14 cellular contexts compared by ENCODE assay signal in the genomic region with DNA sequence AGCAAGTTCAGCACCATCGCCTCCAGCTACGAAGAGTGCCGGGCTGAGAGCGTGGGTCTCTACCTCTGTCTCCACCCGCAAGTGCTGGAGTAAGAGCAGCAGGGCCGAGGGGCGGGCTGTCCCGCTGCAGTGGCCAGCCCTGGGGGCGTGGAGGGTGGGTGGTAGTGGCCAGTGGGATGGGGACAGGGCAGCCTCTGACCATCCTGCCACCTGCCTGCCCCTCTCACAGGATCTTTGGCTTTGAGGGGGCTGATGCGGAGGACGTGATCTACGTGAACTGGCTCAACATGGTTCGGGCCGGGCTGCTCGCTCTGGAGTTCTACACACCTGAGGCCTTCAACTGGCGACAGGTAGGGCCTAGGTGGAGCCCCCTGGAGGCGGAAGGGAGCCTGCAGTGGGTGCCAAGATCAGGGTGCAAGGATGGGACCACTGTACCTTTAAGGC. TPM values are rescaled to one million over a fixed set of nuclear protein-coding genes. Genes with fewer than 3 reads are reported as not detected.
A peak's percentile ranks its signal among the peaks of the same experiment; 100 is the strongest.
DNase-seq lines count a peak whose midpoint lies in the region; ATAC-seq and TF ChIP-seq lines count a peak whose summit lies in the region.
"Had no signal": no experiment of that assay in that cellular context is flagged by ENCODE, and none has a peak within 500 bp of the region (broad histone marks: within the 10 kb centered on the region; RNA-seq: fewer than 3 reads in every experiment).

No MANE protein-coding gene starts in this region.

- in situ Hi-C loops in brain microvascular endothelial cell (cut with HindIII; ENCODE audit: low pct_ligation_motif_present, low sequenced_read_pairs) = no loop called here

- H3K4me3 ChIP-seq in HEK293 (ENCODE audit: low read depth, low read length) (no peak overlapping the region), brain microvascular endothelial cell (ENCODE audit: low read depth, low read length) (no peak overlapping the region)

- no peak overlapping the region for H3K4me3 Mint-ChIP-seq in activated CD8-positive, alpha-beta memory T cell treated with anti-CD3 and anti-CD28 coated beads, Interleukin-2, amount 10 ng/mL, durations not matched to agents 7 days and 5 days
- no peak overlapping the region for H3K4me3 Mint-ChIP-seq in osteocyte (ENCODE audit: unreplicated experiment)
- H3K4me3 Mint-ChIP-seq: activated T-helper 17 cell treated with anti-CD3 and anti-CD28 coated beads, Interleukin-2, amount 50 U/mL, for 72 hours had no signal

- TF ChIP-seq CTCF in HEK293 (tag by site-specific recombination; IDR thresholded peaks at IDR 0.05) = no peak
- peak; percentile 41 for TF ChIP-seq CTCF in brain microvascular endothelial cell (IDR thresholded peaks at IDR 0.05; ENCODE audit: low read depth, low read length, missing control alignments)
- peak; percentile 27 for TF ChIP-seq CTCF in osteocyte (IDR thresholded peaks at IDR 0.05)

- peaks cover 0 to 61% of the 10 kb centered on the region in 2 experiments; a peak in 2 of 3 replicates for H3K36me3 ChIP-seq in HEK293 (ENCODE audit: control insufficient read depth in 2 of 2, insufficient read depth in 1 of 2, low read length in 2 of 2)
- H3K36me3 ChIP-seq in brain microvascular endothelial cell (replicated peaks) = peaks cover 34% of the 10 kb centered on the region

- no peak overlapping the region for H3K27ac Mint-ChIP-seq in activated CD8-positive, alpha-beta memory T cell treated with anti-CD3 and anti-CD28 coated beads, Interleukin-2, amount 10 ng/mL, durations not matched to agents 7 days and 5 days
- H3K27ac Mint-ChIP-seq in osteocyte (ENCODE audit: unreplicated experiment) = no peak overlapping the region
- H3K27ac Mint-ChIP-seq: activated T-helper 17 cell treated with anti-CD3 and anti-CD28 coated beads, Interleukin-2, amount 50 U/mL, for 72 hours had no signal

- POLR2A ChIA-PET in HEK293 (lab: Yijun Ruan, JAX) = no interaction called here

- ATAC-seq in activated CD8-positive, alpha-beta memory T cell treated with anti-CD3 and anti-CD28 coated beads, Interleukin-2, amount 10 ng/mL, durations not matched to agents 7 days and 5 days = peak; percentile 47
- no peak for ATAC-seq in HG02870 (IDR thresholded peaks at IDR 0.05; ENCODE audit: unreplicated experiment)
- ATAC-seq in activated CD4-positive, CD25-positive, alpha-beta regulatory T cell treated with anti-CD3 and anti-CD28 coated beads, Interleukin-2, amount 50 U/mL, for 24 hours = no peak
- ATAC-seq: activated T-helper 17 cell treated with anti-CD3 and anti-CD28 coated beads, Interleukin-2, amount 50 U/mL, for 72 hours had no signal

- H3K27me3 ChIP-seq in brain microvascular endothelial cell (replicated peaks) = no peaks in the 10 kb centered on the region
- H3K27me3 ChIP-seq: BE2C had no signal

- no peaks in the 10 kb centered on the region for H3K4me1 Mint-ChIP-seq in activated CD8-positive, alpha-beta memory T cell treated with anti-CD3 and anti-CD28 coated beads, Interleukin-2, amount 10 ng/mL, durations not matched to agents 7 days and 5 days
- no peaks in the 10 kb centered on the region for H3K4me1 Mint-ChIP-seq in osteocyte (ENCODE audit: unreplicated experiment)
- H3K4me1 Mint-ChIP-seq: activated T-helper 17 cell treated with anti-CD3 and anti-CD28 coated beads, Interleukin-2, amount 50 U/mL, for 72 hours had no signal

- CTCF ChIA-PET in activated CD8-positive, alpha-beta memory T cell treated with anti-CD3 and anti-CD28 coated beads, Interleukin-2, amount 10 ng/mL, durations not matched to agents 7 days and 5 days (lab: Charles Lee) = interaction anchor here (1.1 kb wide), 1 partner anchor 12 kb away, joined by 5 read pairs; no protein-coding TSS in a partner anchor
- CTCF ChIA-PET in HEK293 (lab: Yijun Ruan, JAX) = no interaction called here

- H3K9me3 ChIP-seq in HEK293 (ENCODE audit: control insufficient read depth, insufficient read depth, low read depth, low read length) = no peaks in the 10 kb centered on the region
- H3K9me3 ChIP-seq: BE2C had no signal

- H3K27me3 Mint-ChIP-seq in activated CD8-positive, alpha-beta memory T cell treated with anti-CD3 and anti-CD28 coated beads, Interleukin-2, amount 10 ng/mL, durations not matched to agents 7 days and 5 days = no peaks in the 10 kb centered on the region
- no peaks in the 10 kb centered on the region for H3K27me3 Mint-ChIP-seq in osteocyte (ENCODE audit: unreplicated experiment)
- H3K27me3 Mint-ChIP-seq: activated T-helper 17 cell treated with anti-CD3 and anti-CD28 coated beads, Interleukin-2, amount 50 U/mL, for 72 hours had no signal

- no peak overlapping the region for H3K27ac ChIP-seq in HEK293 (ENCODE audit: extremely low read depth, low read depth, low read length)
- H3K27ac ChIP-seq in brain microvascular endothelial cell = no peak overlapping the region
- H3K27ac ChIP-seq: parathyroid adenoma had no signal

- H3K36me3 Mint-ChIP-seq in activated CD8-positive, alpha-beta memory T cell treated with anti-CD3 and anti-CD28 coated beads, Interleukin-2, amount 10 ng/mL, durations not matched to agents 7 days and 5 days = peaks cover 15% of the 10 kb centered on the region
- peaks cover 14% of the 10 kb centered on the region for H3K36me3 Mint-ChIP-seq in osteocyte (ENCODE audit: unreplicated experiment)

- no peaks in the 10 kb centered on the region for H3K4me1 ChIP-seq in HEK293 (ENCODE audit: control insufficient read depth, insufficient read depth, low read length)
- H3K4me1 ChIP-seq: BE2C, parathyroid adenoma had no signal

- no peaks in the 10 kb centered on the region for H3K9me3 Mint-ChIP-seq in activated CD8-positive, alpha-beta memory T cell treated with anti-CD3 and anti-CD28 coated beads, Interleukin-2, amount 10 ng/mL, durations not matched to agents 7 days and 5 days (ENCODE audit: low read depth)
- no peaks in the 10 kb centered on the region for H3K9me3 Mint-ChIP-seq in osteocyte (ENCODE audit: unreplicated experiment)
- H3K9me3 Mint-ChIP-seq: activated T-helper 17 cell treated with anti-CD3 and anti-CD28 coated beads, Interleukin-2, amount 50 U/mL, for 72 hours had no signal

- DNase-seq in activated CD8-positive, alpha-beta memory T cell treated with anti-CD3 and anti-CD28 coated beads, Interleukin-2, amount 10 ng/mL, durations not matched to agents 7 days and 5 days = no peak
- DNase-seq in activated CD8-positive, alpha-beta memory T cell treated with anti-CD3 and anti-CD28 coated beads, Interleukin-2, amount 50 U/mL, for 4 hours = no peak
- DNase-seq in brain microvascular endothelial cell = no peak
- no peak for DNase-seq in osteocyte (ENCODE audit: extremely low spot score, unreplicated experiment)
- DNase-seq in NCI-H526 treated with DMSO at 0.1 percent for 48 hours (lab: John Stamatoyannopoulos, UW) = no peak
- DNase-seq: activated CD4-positive, CD25-positive, alpha-beta regulatory T cell treated with anti-CD3 and anti-CD28 coated beads, Interleukin-2, amount 50 U/mL, for 72 hours; BE2C; KBM-7; NCI-H187 had no signal

TF ChIP-seq in HEK293, 187 proteins besides CTCF, POLR2A, EP300 and RAD21:
- 0 out of 2 replicates have a peak, but pooled peaks have one; percentile 12 for TF ChIP-seq SCRT1 (tag by site-specific recombination; IDR thresholded peaks at IDR 0.05; ENCODE audit: borderline replicate concordance)
- no peak for TF ChIP-seq ZNF792 (tag by site-specific recombination; IDR thresholded peaks at IDR 0.05)
- TF ChIP-seq, protein P1, sequence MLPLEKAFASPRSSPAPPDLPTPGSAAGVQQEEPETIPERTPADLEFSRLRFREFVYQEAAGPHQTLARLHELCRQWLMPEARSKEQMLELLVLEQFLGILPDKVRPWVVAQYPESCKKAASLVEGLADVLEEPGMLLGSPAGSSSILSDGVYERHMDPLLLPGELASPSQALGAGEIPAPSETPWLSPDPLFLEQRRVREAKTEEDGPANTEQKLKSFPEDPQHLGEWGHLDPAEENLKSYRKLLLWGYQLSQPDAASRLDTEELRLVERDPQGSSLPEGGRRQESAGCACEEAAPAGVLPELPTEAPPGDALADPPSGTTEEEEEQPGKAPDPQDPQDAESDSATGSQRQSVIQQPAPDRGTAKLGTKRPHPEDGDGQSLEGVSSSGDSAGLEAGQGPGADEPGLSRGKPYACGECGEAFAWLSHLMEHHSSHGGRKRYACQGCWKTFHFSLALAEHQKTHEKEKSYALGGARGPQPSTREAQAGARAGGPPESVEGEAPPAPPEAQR (tag by site-specific recombination; IDR thresholded peaks at IDR 0.05) = no peak
- no peak for TF ChIP-seq GLIS2 (tag by site-specific recombination; IDR thresholded peaks at IDR 0.05)
- no peak for TF ChIP-seq ZNF624 (tag by site-specific recombination; IDR thresholded peaks at IDR 0.05)
- TF ChIP-seq SCRT2 (tag by site-specific recombination; IDR thresholded peaks at IDR 0.05) = peak; percentile 49

RNA-seq across cellular contexts. Expression of a gene that starts 15.0 kb away (rescaled TPM):
- 10 to 100 TPM; 12.6 to 12.9 TPM for total RNA-seq in activated CD8-positive, alpha-beta memory T cell treated with anti-CD3 and anti-CD28 coated beads, Interleukin-2, amount 10 ng/mL, durations not matched to agents 7 days and 5 days
- total RNA-seq in osteocyte = 44.1 and 51.1 TPM in 2 replicates

RNA-seq across cellular contexts. Expression of a gene that starts 15.2 kb away (rescaled TPM):
- total RNA-seq in activated CD8-positive, alpha-beta memory T cell treated with anti-CD3 and anti-CD28 coated beads, Interleukin-2, amount 10 ng/mL, durations not matched to agents 7 days and 5 days = 10 to 100 TPM; 54.2 to 79.6 TPM
- 32.9 and 41.0 TPM in 2 replicates for total RNA-seq in osteocyte

RNA-seq across cellular contexts. Expression of a gene that starts 28.7 kb away (rescaled TPM):
- 1 to 10 TPM; 4.1 to 5.7 TPM for total RNA-seq in activated CD8-positive, alpha-beta memory T cell treated with anti-CD3 and anti-CD28 coated beads, Interleukin-2, amount 10 ng/mL, durations not matched to agents 7 days and 5 days
- total RNA-seq in osteocyte = 11.9 and 13.6 TPM in 2 replicates

RNA-seq across cellular contexts. Expression of a gene that starts 50.4 kb away (rescaled TPM):
- total RNA-seq in activated CD8-positive, alpha-beta memory T cell treated with anti-CD3 and anti-CD28 coated beads, Interleukin-2, amount 10 ng/mL, durations not matched to agents 7 days and 5 days = 10 to 100 TPM; 18.7 to 19.8 TPM
- total RNA-seq in osteocyte = 15.7 and 16.6 TPM in 2 replicates

RNA-seq across cellular contexts. Expression of a gene that starts 51.3 kb away (rescaled TPM):
- under 1 TPM in 1 of 2 experiments, not detected in 1; 0.40 TPM for total RNA-seq in activated CD8-positive, alpha-beta memory T cell treated with anti-CD3 and anti-CD28 coated beads, Interleukin-2, amount 10 ng/mL, durations not matched to agents 7 days and 5 days
- 0.11 TPM in 1 of 2 replicates, not detected in the other for total RNA-seq in osteocyte
